ENCODE assay signal across 1 cellular context in genomic region chr17:76385892-76386786, GRCh38.
A peak's percentile ranks its signal among the peaks of the same experiment; 100 is the strongest.
TF ChIP-seq lines count a peak whose summit lies in the region.

No MANE protein-coding gene starts in this region.

TF ChIP-seq in K562, 482 proteins besides CTCF, POLR2A, EP300 and RAD21 (continued from another document and continues in another):
- TF ChIP-seq MTF1 (CRISPR knock-in tag; IDR thresholded peaks at IDR 0.05; ENCODE audit: borderline replicate concordance) (no peak), ZNF133 (CRISPR knock-in tag; IDR thresholded peaks at IDR 0.05) (no peak), JUND (IDR thresholded peaks at IDR 0.05; ENCODE audit: borderline replicate concordance, low read depth, low read length) (peak; percentile 47), JUND (tag; IDR thresholded peaks at IDR 0.05; ENCODE audit: borderline replicate concordance, low read depth, low read length) (no peak; the same call in 2 of the 3 replicates), NFXL1 (CRISPR knock-in tag; IDR thresholded peaks at IDR 0.05) (no peak), MLLT1 (IDR thresholded peaks at IDR 0.05) (no peak), PHB (CRISPR knock-in tag; IDR thresholded peaks at IDR 0.05) (no peak), CSDE1 (IDR thresholded peaks at IDR 0.05) (no peak), FOXA3 (CRISPR knock-in tag; conservative IDR thresholded peaks at IDR 0.05 in 1 of 2, IDR thresholded peaks at IDR 0.05 in 1 of 2) (no peak), DNMT1 (IDR thresholded peaks at IDR 0.05) (no peak), SIX5 (IDR thresholded peaks at IDR 0.05; ENCODE audit: borderline replicate concordance in 1 of 2, insufficient read depth in 1 of 2, low read depth in 1 of 2, low read length in 2 of 2) (no peak), YY1 (IDR thresholded peaks at IDR 0.05; ENCODE audit: borderline replicate concordance in 1 of 3, control insufficient read depth in 1 of 3, extremely low read depth in 1 of 3, insufficient read depth in 3 of 3, insufficient read length in 1 of 3, insufficient replicate concordance in 2 of 3, low read depth in 1 of 3, low read length in 2 of 3) (peak in 2 of 3 experiments; percentile 60 to 80), CTBP1 (IDR thresholded peaks at IDR 0.05; ENCODE audit: borderline replicate concordance) (peak; percentile 60; the same call in 1 of the 2 replicates), TCF15 (CRISPR knock-in tag; IDR thresholded peaks at IDR 0.05) (no peak), RBM22 (IDR thresholded peaks at IDR 0.05; ENCODE audit: low read depth, low read length, poor library complexity, severe bottlenecking) (peak; percentile 80), SMC3 (conservative IDR thresholded peaks at IDR 0.05; ENCODE audit: insufficient read depth, low read depth, low read length) (0 out of 2 replicates have a peak, but pooled peaks have one; percentile 24), MCM2 (IDR thresholded peaks at IDR 0.05; ENCODE audit: low read depth) (no peak), BCL6 (CRISPR knock-in tag; IDR thresholded peaks at IDR 0.05) (no peak), ELF4 (CRISPR knock-in tag; IDR thresholded peaks at IDR 0.05) (no peak), BMI1 (IDR thresholded peaks at IDR 0.05; ENCODE audit: low read length) (no peak), ZSCAN29 (IDR thresholded peaks at IDR 0.05) (no peak), ZNF79 (CRISPR knock-in tag; IDR thresholded peaks at IDR 0.05; ENCODE audit: low read depth) (no peak), KAT8 (IDR thresholded peaks at IDR 0.05; ENCODE audit: low read depth) (no peak), ZBTB33 (CRISPR knock-in tag; IDR thresholded peaks at IDR 0.05) (peak; percentile 94), CTCFL (IDR thresholded peaks at IDR 0.05; ENCODE audit: borderline replicate concordance, insufficient read depth, low read depth, low read length, poor library complexity, severe bottlenecking) (peak; percentile 82), XRCC4 (IDR thresholded peaks at IDR 0.05; ENCODE audit: extremely low read depth, insufficient read depth, insufficient read length) (no peak), SRSF3 (IDR thresholded peaks at IDR 0.05; ENCODE audit: insufficient read depth, low read length) (no peak), ZNF239 (CRISPR knock-in tag; IDR thresholded peaks at IDR 0.05) (no peak), CHD4 (IDR thresholded peaks at IDR 0.05; ENCODE audit: insufficient read depth, insufficient replicate concordance, low read depth, low read length, poor library complexity, severe bottlenecking) (no peak), SAFB2 (IDR thresholded peaks at IDR 0.05; ENCODE audit: borderline replicate concordance, low read depth, low read length, severe bottlenecking) (no peak), KLF13 (tag; IDR thresholded peaks at IDR 0.05; ENCODE audit: borderline replicate concordance, low read depth) (no peak), ZNF232 (CRISPR knock-in tag; IDR thresholded peaks at IDR 0.05) (peak; percentile 97), NR4A1 (CRISPR knock-in tag; IDR thresholded peaks at IDR 0.05) (peak; percentile 64; the same call in 1 of the 2 replicates), NR4A1 (tag; IDR thresholded peaks at IDR 0.05) (peak; percentile 62; the same call in 1 of the 2 replicates), ZNF696 (CRISPR knock-in tag; conservative IDR thresholded peaks at IDR 0.05) (no peak), PRMT5 (CRISPR knock-in tag; IDR thresholded peaks at IDR 0.05) (peak; percentile 85; the same call in 1 of the 2 replicates), BCLAF1 (IDR thresholded peaks at IDR 0.05; ENCODE audit: borderline replicate concordance in 1 of 2, control insufficient read depth in 1 of 2, low read depth in 2 of 2, low read length in 1 of 2) (peak in 1 of 2 experiments; percentile 81; a peak in 1 of 4 replicates), FOS (IDR thresholded peaks at IDR 0.05; ENCODE audit: extremely low read depth, insufficient read length) (no peak), ZKSCAN8 (CRISPR knock-in tag; IDR thresholded peaks at IDR 0.05) (no peak; the same call in 1 of the 2 replicates), KDM1A (IDR thresholded peaks at IDR 0.05) (0 out of 4 replicates have a peak, but pooled peaks of 1 of the 2 experiments have one; percentile 21), ZSCAN32 (CRISPR knock-in tag; IDR thresholded peaks at IDR 0.05) (peak; percentile 4; the same call in 1 of the 2 replicates), TAF7 (tag; IDR thresholded peaks at IDR 0.05) (no peak), MECOM (CRISPR knock-in tag; IDR thresholded peaks at IDR 0.05) (peak; percentile 71), PHTF2 (CRISPR knock-in tag; IDR thresholded peaks at IDR 0.05) (no peak), TFAP4 (CRISPR knock-in tag; IDR thresholded peaks at IDR 0.05; ENCODE audit: borderline replicate concordance) (peak; percentile 86), E2F4 (CRISPR knock-in tag; IDR thresholded peaks at IDR 0.05; ENCODE audit: low read depth) (0 out of 2 replicates have a peak, but pooled peaks have one; percentile 11), RERE (CRISPR knock-in tag; IDR thresholded peaks at IDR 0.05; ENCODE audit: borderline replicate concordance) (0 out of 2 replicates have a peak, but pooled peaks have one; percentile 60), ZNF282 (CRISPR knock-in tag; IDR thresholded peaks at IDR 0.05) (peak; percentile 99), SRF (CRISPR knock-in tag; IDR thresholded peaks at IDR 0.05) (peak in 1 of 2 experiments; percentile 65; a peak in 1 of 4 replicates), HLTF (IDR thresholded peaks at IDR 0.05) (no peak), DACH1 (IDR thresholded peaks at IDR 0.05; ENCODE audit: partially characterized antibody) (peak; percentile 6), KLF1 (tag; IDR thresholded peaks at IDR 0.05) (0 out of 2 replicates have a peak, but pooled peaks have one; percentile 41), PTTG1 (tag; IDR thresholded peaks at IDR 0.05; ENCODE audit: low read depth) (no peak), ZNF507 (tag; conservative IDR thresholded peaks at IDR 0.05) (no peak), ZNF143 (CRISPR knock-in tag; IDR thresholded peaks at IDR 0.05) (no peak)
